In genomic region chr2:29590211-29590610, GRCh38 we compare ENCODE assay signal across 19 cellular contexts.
"Had no signal": no experiment of that assay in that cellular context is flagged by ENCODE, and none has a peak within 500 bp of the region (broad histone marks: within the 10 kb centered on the region; RNA-seq: fewer than 3 reads in every experiment).

No MANE protein-coding gene starts in this region.

- ATAC-seq: stimulated activated effector memory CD8-positive, alpha-beta T cell treated with anti-CD3 and anti-CD28 coated beads, Interleukin-12 subunit alpha, Interleukin-12 subunit beta, amount 100 ng/mL, for 72 hours; stimulated activated memory B cell treated with anti-CD40 and anti-IgM and Interleukin-4, amounts not matched to agents 10 μg/mL and 1 μg/mL and 100 μg/mL, for 72 hours; stimulated activated naive B cell treated with anti-CD40 and anti-IgM and Interleukin-4, amounts not matched to agents 10 μg/mL and 1 μg/mL and 100 μg/mL, for 72 hours; stimulated activated naive CD8-positive, alpha-beta T cell treated with anti-CD3 and anti-CD28 coated beads, Interleukin-15, amount 100 ng/mL, for 72 hours; stimulated activated naive CD8-positive, alpha-beta T cell treated with anti-CD3 and anti-CD28 coated beads, Interleukin-15, Interleukin-2, amounts not matched to agents 100 U/mL and 50 U/mL, for 24 hours; upper lobe of right lung had no signal

- DNase-seq: stimulated activated CD4-positive, alpha-beta T cell treated with anti-CD3 and anti-CD28 coated beads, Interleukin-2, amount 100 ng/mL, for 48 hours; stimulated activated CD4-positive, alpha-beta T cell treated with anti-CD3 and anti-CD28 coated beads, Interleukin-4, amount 100 ng/mL, for 1 hour; stimulated activated CD4-positive, alpha-beta T cell treated with anti-CD3 and anti-CD28 coated beads, Interleukin-4, amount 100 ng/mL, for 24 hours; stimulated activated CD4-positive, alpha-beta T cell treated with anti-CD3 and anti-CD28 coated beads, Interleukin-4, amount 100 ng/mL, for 4 hours; stimulated activated CD8-positive, alpha-beta memory T cell treated with anti-CD3 and anti-CD28 coated beads, Interleukin-4, amount 100 ng/mL, for 48 hours; stimulated activated naive B cell treated with anti-CD40 and anti-IgM and Interleukin-4, amounts not matched to agents 10 μg/mL and 1 μg/mL and 100 μg/mL, for 72 hours; stimulated activated naive CD4-positive, alpha-beta T cell; stimulated activated naive CD4-positive, alpha-beta T cell treated with Interleukin-2 at 50 U/mL for 16 hours; stimulated activated naive CD8-positive, alpha-beta T cell treated with anti-CD3 and anti-CD28 coated beads, Interleukin-15, amount 100 ng/mL, for 72 hours; stimulated activated naive CD8-positive, alpha-beta T cell treated with anti-CD3 and anti-CD28 coated beads, Interleukin-15, Interleukin-2, amounts not matched to agents 100 U/mL and 50 U/mL, for 24 hours; stomach; testis; tibial artery; transverse colon; trophoblast cell; upper lobe of right lung; uterus had no signal
